In the genomic region with DNA sequence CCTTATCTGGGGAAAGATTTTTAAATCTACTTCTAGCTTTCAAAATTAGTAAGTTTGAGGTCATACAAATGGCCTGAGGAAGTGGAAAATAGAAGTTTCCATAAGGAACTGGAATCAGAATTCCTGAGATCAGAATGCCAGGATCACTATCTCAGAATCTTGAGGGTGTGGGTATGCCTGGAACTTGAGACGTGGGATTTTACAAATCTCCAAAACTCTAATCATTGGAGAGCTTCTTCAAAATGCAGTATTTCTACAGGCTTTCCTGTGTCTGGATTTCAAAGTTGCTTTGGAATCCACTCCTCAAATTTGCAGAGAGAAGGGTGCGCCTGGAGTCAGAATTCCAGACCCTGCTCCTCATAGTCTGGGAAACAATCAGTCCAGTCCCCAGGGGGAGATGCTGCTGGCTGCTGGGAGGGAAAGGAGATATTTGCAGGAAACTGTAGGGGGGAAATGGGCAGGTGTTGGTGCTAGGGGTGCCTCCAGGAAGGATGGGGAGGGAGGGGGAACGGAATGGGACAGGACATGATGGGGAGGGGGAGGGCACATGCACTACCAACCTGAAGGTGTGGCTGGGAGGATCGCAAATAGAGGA, we compare ENCODE assay signal across 17 cellular contexts. TPM values are rescaled to one million over a fixed set of nuclear protein-coding genes. Genes with fewer than 3 reads are reported as not detected.
A peak's percentile ranks its signal among the peaks of the same experiment; 100 is the strongest.
DNase-seq lines count a peak whose midpoint lies in the region; ATAC-seq and TF ChIP-seq lines count a peak whose summit lies in the region.
"Had no signal": no experiment of that assay in that cellular context is flagged by ENCODE, and none has a peak within 500 bp of the region (broad histone marks: within the 10 kb centered on the region; RNA-seq: fewer than 3 reads in every experiment).

No MANE protein-coding gene starts in this region.

- H3K4me1 ChIP-seq in HEK293 (ENCODE audit: control insufficient read depth, insufficient read depth, low read length) (peaks cover 7% of the 10 kb centered on the region), mesenchymal stem cell (ENCODE audit: control insufficient read depth, insufficient read depth, low read depth, low read length) (peaks cover 24% of the 10 kb centered on the region)
- H3K4me1 ChIP-seq: uterus had no signal

- no peak overlapping the region for H2BK5ac ChIP-seq in mesenchymal stem cell (ENCODE audit: low read depth, low read length, poor library complexity, severe bottlenecking)

- no peak overlapping the region for H3K4me2 ChIP-seq in mesenchymal stem cell (ENCODE audit: low read length, poor library complexity, severe bottlenecking)

- H3K36me3 ChIP-seq in HEK293 (ENCODE audit: control insufficient read depth in 2 of 2, insufficient read depth in 1 of 2, low read length in 2 of 2) (no peaks in the 10 kb centered on the region), mesenchymal stem cell (ENCODE audit: control insufficient read depth in 1 of 2, insufficient read depth in 2 of 2, low read depth in 1 of 2, low read length in 2 of 2) (peaks cover 0 to 3% of the 10 kb centered on the region in 2 experiments)
- H3K36me3 ChIP-seq: MG63, uterus had no signal

- peak overlapping the region in 1 of 2 experiments; percentile 51 for H3K4ac ChIP-seq in mesenchymal stem cell (ENCODE audit: low read depth in 1 of 2, low read length in 2 of 2)

- H3K27ac Mint-ChIP-seq in stimulated activated naive CD8-positive, alpha-beta T cell treated with anti-CD3 and anti-CD28 coated beads, Interleukin-15, amount 100 ng/mL, for 72 hours, result no peak overlapping the region
- H3K27ac Mint-ChIP-seq: activated CD4-positive, alpha-beta memory T cell treated with anti-CD3 and anti-CD28 coated beads, Interleukin-2, amount 10 ng/mL, durations not matched to agents 7 days and 5 days; endodermal cell had no signal

- H4K8ac ChIP-seq in mesenchymal stem cell (ENCODE audit: low read length), result no peak overlapping the region

- no peak overlapping the region for H3K4me3 Mint-ChIP-seq in stimulated activated naive CD8-positive, alpha-beta T cell treated with anti-CD3 and anti-CD28 coated beads, Interleukin-15, amount 100 ng/mL, for 72 hours
- H3K4me3 Mint-ChIP-seq: activated CD4-positive, alpha-beta memory T cell treated with anti-CD3 and anti-CD28 coated beads, Interleukin-2, amount 10 ng/mL, durations not matched to agents 7 days and 5 days; endodermal cell had no signal

- H3K18ac ChIP-seq in mesenchymal stem cell (ENCODE audit: low read depth in 1 of 2, low read length in 2 of 2), result no peak overlapping the region

- 77% methylated on average over 3 of the region's 4 CpGs for WGBS in mesenchymal stem cell

- H3K27me3 ChIP-seq in mesenchymal stem cell (ENCODE audit: control insufficient read depth in 1 of 2, insufficient read depth in 1 of 2, low read length in 2 of 2), result peaks cover 0 to 18% of the 10 kb centered on the region in 2 experiments
- H3K27me3 ChIP-seq: MG63, uterus had no signal

- no peak overlapping the region for H3K9ac ChIP-seq in mesenchymal stem cell (ENCODE audit: low read length)

- H3K27ac ChIP-seq in HEK293 (ENCODE audit: extremely low read depth, low read depth, low read length) (no peak overlapping the region), mesenchymal stem cell (ENCODE audit: low read length, poor library complexity, severe bottlenecking) (no peak overlapping the region)
- H3K27ac ChIP-seq: psoas muscle, uterus had no signal

- H3K9me3 ChIP-seq in HEK293 (ENCODE audit: control insufficient read depth, insufficient read depth, low read depth, low read length) (no peaks in the 10 kb centered on the region), mesenchymal stem cell (ENCODE audit: control insufficient read depth, low read length) (no peaks in the 10 kb centered on the region)
- H3K9me3 ChIP-seq: MG63, psoas muscle, uterus had no signal

- no peak overlapping the region for H2BK120ac ChIP-seq in mesenchymal stem cell (ENCODE audit: low read depth, low read length)

- ATAC-seq in stimulated activated naive CD8-positive, alpha-beta T cell treated with anti-CD3 and anti-CD28 coated beads, Interleukin-15, amount 100 ng/mL, for 72 hours, result no peak
- no peak for ATAC-seq in left colon
- ATAC-seq: left cardiac atrium; psoas muscle; stimulated activated naive CD8-positive, alpha-beta T cell treated with anti-CD3 and anti-CD28 coated beads, Interleukin-15, Interleukin-2, amounts not matched to agents 100 U/mL and 50 U/mL, for 24 hours had no signal

- no peak for TF ChIP-seq CTCF in HEK293 (tag by site-specific recombination; IDR thresholded peaks at IDR 0.05)

- POLR2A ChIA-PET in HEK293 (lab: Yijun Ruan, JAX), result no interaction called here

- H3K4me1 Mint-ChIP-seq in stimulated activated naive CD8-positive, alpha-beta T cell treated with anti-CD3 and anti-CD28 coated beads, Interleukin-15, amount 100 ng/mL, for 72 hours, result peaks cover 53% of the 10 kb centered on the region

- H2BK12ac ChIP-seq in mesenchymal stem cell (ENCODE audit: low read length in 2 of 2), result no peak overlapping the region

- H3K79me1 ChIP-seq in mesenchymal stem cell (replicated peaks; ENCODE audit: low read length, poor library complexity, severe bottlenecking), result peaks cover 13% of the 10 kb centered on the region

- intact Hi-C loops in left colon (cut with DNase I, micrococcal nuclease), result no loop called here

- no peak overlapping the region for H3K23ac ChIP-seq in mesenchymal stem cell (ENCODE audit: low read length in 2 of 2)

- H3K14ac ChIP-seq in mesenchymal stem cell (ENCODE audit: low read length in 2 of 2), result no peak overlapping the region

- H2AFZ ChIP-seq in mesenchymal stem cell (ENCODE audit: low read depth, low read length), result no peak overlapping the region

- peaks cover 10% of the 10 kb centered on the region for H3K27me3 Mint-ChIP-seq in stimulated activated naive CD8-positive, alpha-beta T cell treated with anti-CD3 and anti-CD28 coated beads, Interleukin-15, amount 100 ng/mL, for 72 hours

- no peaks in the 10 kb centered on the region for H3K9me3 Mint-ChIP-seq in stimulated activated naive CD8-positive, alpha-beta T cell treated with anti-CD3 and anti-CD28 coated beads, Interleukin-15, amount 100 ng/mL, for 72 hours
- H3K9me3 Mint-ChIP-seq: activated CD4-positive, alpha-beta memory T cell treated with anti-CD3 and anti-CD28 coated beads, Interleukin-2, amount 10 ng/mL, durations not matched to agents 7 days and 5 days; endodermal cell had no signal

- DNase-seq in AG20443 (ENCODE audit: low spot score), result peak; percentile 2
- no peak for DNase-seq in mesenchymal stem cell
- no peak for DNase-seq in stimulated activated naive CD8-positive, alpha-beta T cell treated with anti-CD3 and anti-CD28 coated beads, Interleukin-15, amount 100 ng/mL, for 72 hours
- no peak for DNase-seq in left colon
- no peak for DNase-seq in kidney glomerular epithelial cell (lab: John Stamatoyannopoulos, UW)
- DNase-seq: activated CD4-positive, alpha-beta memory T cell treated with anti-CD3 and anti-CD28 coated beads, Interleukin-2, amount 10 ng/mL, durations not matched to agents 7 days and 5 days; endodermal cell; hypothalamus; left cardiac atrium; MG63; NCI-H2107; NCI-H82; psoas muscle; stimulated activated naive CD8-positive, alpha-beta T cell treated with anti-CD3 and anti-CD28 coated beads, Interleukin-15, Interleukin-2, amounts not matched to agents 100 U/mL and 50 U/mL, for 24 hours; SW 1271; uterus had no signal

- no peak overlapping the region for H3K4me3 ChIP-seq in HEK293 (ENCODE audit: low read depth, low read length)
- no peak overlapping the region for H3K4me3 ChIP-seq in mesenchymal stem cell (ENCODE audit: insufficient read depth in 1 of 2, low read depth in 1 of 2, low read length in 2 of 2)
- H3K4me3 ChIP-seq: MG63, psoas muscle, uterus had no signal

- H2BK15ac ChIP-seq in mesenchymal stem cell (ENCODE audit: low read depth, poor library complexity, severe bottlenecking), result peak overlapping the region; percentile 68

- H2AK5ac ChIP-seq in mesenchymal stem cell (ENCODE audit: low read length, severe bottlenecking), result no peak overlapping the region

- CTCF ChIA-PET in HEK293 (lab: Yijun Ruan, JAX), result interaction anchor here (0.5 to 2.2 kb wide), 4 partner anchors 24 to 409 kb away, joined by 3 to 7 read pairs (median 6); a partner anchor contains a TSS

- no peak overlapping the region for H4K91ac ChIP-seq in mesenchymal stem cell (ENCODE audit: low read length)

TF ChIP-seq in HEK293, 187 proteins besides CTCF, POLR2A, EP300 and RAD21:
- TF ChIP-seq HOXA7 (CRISPR knock-in tag; IDR thresholded peaks at IDR 0.05; ENCODE audit: borderline replicate concordance) (no peak), SALL2 (tag by site-specific recombination; IDR thresholded peaks at IDR 0.05; ENCODE audit: borderline replicate concordance) (no peak), GLIS1 (tag by site-specific recombination; IDR thresholded peaks at IDR 0.05) (peak; percentile 60), ZNF133 (tag by site-specific recombination; IDR thresholded peaks at IDR 0.05) (no peak), ZNF600 (tag by site-specific recombination; IDR thresholded peaks at IDR 0.05) (0 out of 2 replicates have a peak, but pooled peaks have one; percentile 21), ZNF37A (tag by site-specific recombination; IDR thresholded peaks at IDR 0.05) (no peak)

RNA-seq across cellular contexts. Expression of a gene that starts 31.0 kb away (rescaled TPM):
- not detected for polyA plus RNA-seq in mesenchymal stem cell (2013, experiment 1 of 2)
- not detected for polyA plus RNA-seq in mesenchymal stem cell (2013, experiment 2 of 2)
- not detected for total RNA-seq in left colon
- total RNA-seq: activated CD4-positive, alpha-beta memory T cell treated with anti-CD3 and anti-CD28 coated beads, Interleukin-2, amount 10 ng/mL, durations not matched to agents 7 days and 5 days; left cardiac atrium; psoas muscle had no signal
- polyA plus RNA-seq: psoas muscle had no signal

RNA-seq across cellular contexts. Expression of a gene that starts 33.4 kb away (rescaled TPM):
- 178 TPM for polyA plus RNA-seq in mesenchymal stem cell (2013, experiment 1 of 2)
- 177 TPM for polyA plus RNA-seq in mesenchymal stem cell (2013, experiment 2 of 2)
- 100 to 1,000 TPM; 317 to 426 TPM for total RNA-seq in left colon

RNA-seq across cellular contexts. Expression of a gene that starts 55.3 kb away (rescaled TPM):
- polyA plus RNA-seq in mesenchymal stem cell (2013, experiment 1 of 2), result 87.9 TPM
- 88.5 TPM for polyA plus RNA-seq in mesenchymal stem cell (2013, experiment 2 of 2)
- 100 to 1,000 TPM; 103 to 119 TPM for total RNA-seq in left colon

RNA-seq across cellular contexts. Expression of a gene that starts 55.7 kb away (rescaled TPM):
- 44.9 TPM for polyA plus RNA-seq in mesenchymal stem cell (2013, experiment 1 of 2)
- polyA plus RNA-seq in mesenchymal stem cell (2013, experiment 2 of 2), result 43.4 TPM
- 10 to 100 TPM; 96.2 to 97.2 TPM for total RNA-seq in left colon

RNA-seq across cellular contexts. Expression of a gene that starts 56.4 kb away (rescaled TPM):
- 0.10 TPM for polyA plus RNA-seq in mesenchymal stem cell (2013, experiment 1 of 2)
- polyA plus RNA-seq in mesenchymal stem cell (2013, experiment 2 of 2), result 0.10 TPM
- total RNA-seq in left colon, result 1 to 10 TPM; 1.7 to 2.0 TPM
